8 cellular contexts compared by ENCODE assay signal in genomic region chr19:44025217-44025936, GRCh38. TPM values are rescaled to one million over a fixed set of nuclear protein-coding genes. Genes with fewer than 3 reads are reported as not detected.
DNase-seq lines count a peak whose midpoint lies in the region; ATAC-seq and TF ChIP-seq lines count a peak whose summit lies in the region.

TSS of gene ZNF222 (plus strand) at chr19:44025379. CDS start at chr19:44025437, 58 bp downstream.

- no peak for TF ChIP-seq EP300 in upper lobe of left lung (IDR thresholded peaks at IDR 0.05)

- no peak for TF ChIP-seq CTCF in upper lobe of left lung (IDR thresholded peaks at IDR 0.05)

- peaks cover 3 to 10% (median 8%) of the 10 kb centered on the region in 4 donors for H3K4me1 ChIP-seq in upper lobe of left lung

- peak in 1 of 4 donors; percentile 23 for TF ChIP-seq POLR2A in upper lobe of left lung (IDR thresholded peaks at IDR 0.05)

- DNase-seq in G401 (ENCODE audit: low spot score) = peak; percentile 93
- peak; percentile 91 for DNase-seq in HCEC 1CT
- DNase-seq in NCI-H1092 treated with DMSO at 0.1 percent for 48 hours (lab: John Stamatoyannopoulos, UW) = peak; percentile 46
- peak; percentile 61 for DNase-seq in T follicular helper cell (ENCODE audit: low read depth)
- DNase-seq in amniotic stem cell (lab: John Stamatoyannopoulos, UW) = peak; percentile 88
- DNase-seq in left cardiac atrium = peak; percentile 91
- peak; percentile 94 for DNase-seq in posterior vena cava (ENCODE audit: low spot score)
- peak; percentile 57 to 91 for DNase-seq in upper lobe of left lung

- ATAC-seq in left cardiac atrium (peak; percentile 100), upper lobe of left lung (ENCODE audit: low FRiP score in 2 of 2) (peak; percentile 91 to 99)

- H3K4me3 ChIP-seq in upper lobe of left lung = peak within 1 kb of the TSS; percentile 57 to 85 (median 69)

- peaks cover 16 to 30% (median 21%) of the 10 kb centered on the region in 4 donors for H3K9me3 ChIP-seq in upper lobe of left lung

- H3K27me3 ChIP-seq in upper lobe of left lung = no peaks in the 10 kb centered on the region

- in situ Hi-C loops in G401 (cut with HindIII; ENCODE audit: low sequenced_read_pairs) = no loop called here

- H3K36me3 ChIP-seq in upper lobe of left lung = peaks cover 18 to 37% (median 35%) of the 10 kb centered on the region in 4 donors

- WGBS in upper lobe of left lung, 2 donors = 3 to 4% methylated on average over 36 to 37 of the region's 37 CpGs

- intact Hi-C loops in left cardiac atrium (cut with DNase I) (loop anchor here in 1 of 2 donors (2.0 kb wide), 1 partner anchor 23 kb away; the partner anchor contains the start of gene ZNF230), posterior vena cava (cut with DNase I) (loop anchor here in 1 of 2 donors (10.0 kb wide), 1 partner anchor 59 kb away; no protein-coding TSS in a partner anchor)

- H3K27ac ChIP-seq in upper lobe of left lung = peak within 1 kb of the TSS in 3 of 4 donors; percentile 57 to 81 (median 57)

RNA-seq across cellular contexts. Expression of gene ZNF222, which starts in this region (rescaled TPM):
- not detected in 2 replicates for total RNA-seq in G401 (2014; rRNA removed; shearing (Covaris generic))
- total RNA-seq in left cardiac atrium (1 to 10 TPM; 3.5 to 4.0 TPM), posterior vena cava (1 to 10 TPM; 3.5 to 4.1 TPM), upper lobe of left lung (10 to 100 TPM in 1 of 6 donors, 1 to 10 TPM in 4, not detected in 1; 2.5 to 13.6 (median 4.0) TPM)

Comparison
In these comparisons a context has a peak if more than half of its experiments do, and no peak if none do; other contexts are left out.
1. Peak in every context shown above with its lines: DNase-seq, ATAC-seq, H3K4me3 ChIP-seq and H3K27ac ChIP-seq.
2. Peak in DNase-seq in G401; RNA of the gene not detected or under 1 TPM.